In the genomic region with DNA sequence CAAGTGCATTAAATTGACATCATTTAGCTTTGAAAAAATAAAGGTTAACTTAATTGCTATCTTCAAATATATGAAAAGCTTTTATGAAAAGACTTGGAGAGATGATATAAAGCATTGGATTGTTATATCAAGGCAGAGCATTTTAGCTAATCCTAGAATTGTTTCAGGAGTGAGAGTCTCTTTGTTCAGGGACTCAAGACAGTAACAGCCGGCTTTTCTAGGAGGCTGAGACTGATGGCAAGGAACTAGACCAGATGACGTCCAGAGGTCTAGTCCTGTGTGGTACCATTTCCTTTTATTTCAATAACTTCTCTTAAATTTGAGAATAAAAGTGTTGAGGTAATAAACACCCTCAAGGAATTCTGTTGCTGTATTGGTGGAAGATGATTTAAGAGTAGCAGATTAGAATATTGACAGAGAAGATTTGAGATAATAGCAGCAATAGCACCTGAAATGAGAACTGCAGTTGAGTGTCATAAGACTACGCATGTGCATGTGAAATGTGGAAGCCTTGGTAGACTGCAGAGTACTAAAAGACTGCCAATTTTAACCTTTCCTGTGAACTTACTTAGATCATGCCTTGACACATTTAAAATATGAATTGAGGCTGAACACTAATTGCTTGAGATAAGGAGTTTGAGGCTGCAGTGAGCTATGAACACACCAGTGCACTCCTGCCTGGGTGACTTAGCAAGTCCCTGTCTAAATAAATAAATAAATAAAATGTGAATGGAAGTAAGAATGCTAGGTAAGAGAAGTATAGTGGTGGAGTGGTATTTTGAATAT, we compare ENCODE assay signal across 1 cellular context.
TF ChIP-seq lines count a peak whose summit lies in the region.

No MANE protein-coding gene starts in this region.

TF ChIP-seq in GM12878, 131 proteins besides CTCF, POLR2A, EP300 and RAD21 (continued from another document):
- TF ChIP-seq, protein P1, sequence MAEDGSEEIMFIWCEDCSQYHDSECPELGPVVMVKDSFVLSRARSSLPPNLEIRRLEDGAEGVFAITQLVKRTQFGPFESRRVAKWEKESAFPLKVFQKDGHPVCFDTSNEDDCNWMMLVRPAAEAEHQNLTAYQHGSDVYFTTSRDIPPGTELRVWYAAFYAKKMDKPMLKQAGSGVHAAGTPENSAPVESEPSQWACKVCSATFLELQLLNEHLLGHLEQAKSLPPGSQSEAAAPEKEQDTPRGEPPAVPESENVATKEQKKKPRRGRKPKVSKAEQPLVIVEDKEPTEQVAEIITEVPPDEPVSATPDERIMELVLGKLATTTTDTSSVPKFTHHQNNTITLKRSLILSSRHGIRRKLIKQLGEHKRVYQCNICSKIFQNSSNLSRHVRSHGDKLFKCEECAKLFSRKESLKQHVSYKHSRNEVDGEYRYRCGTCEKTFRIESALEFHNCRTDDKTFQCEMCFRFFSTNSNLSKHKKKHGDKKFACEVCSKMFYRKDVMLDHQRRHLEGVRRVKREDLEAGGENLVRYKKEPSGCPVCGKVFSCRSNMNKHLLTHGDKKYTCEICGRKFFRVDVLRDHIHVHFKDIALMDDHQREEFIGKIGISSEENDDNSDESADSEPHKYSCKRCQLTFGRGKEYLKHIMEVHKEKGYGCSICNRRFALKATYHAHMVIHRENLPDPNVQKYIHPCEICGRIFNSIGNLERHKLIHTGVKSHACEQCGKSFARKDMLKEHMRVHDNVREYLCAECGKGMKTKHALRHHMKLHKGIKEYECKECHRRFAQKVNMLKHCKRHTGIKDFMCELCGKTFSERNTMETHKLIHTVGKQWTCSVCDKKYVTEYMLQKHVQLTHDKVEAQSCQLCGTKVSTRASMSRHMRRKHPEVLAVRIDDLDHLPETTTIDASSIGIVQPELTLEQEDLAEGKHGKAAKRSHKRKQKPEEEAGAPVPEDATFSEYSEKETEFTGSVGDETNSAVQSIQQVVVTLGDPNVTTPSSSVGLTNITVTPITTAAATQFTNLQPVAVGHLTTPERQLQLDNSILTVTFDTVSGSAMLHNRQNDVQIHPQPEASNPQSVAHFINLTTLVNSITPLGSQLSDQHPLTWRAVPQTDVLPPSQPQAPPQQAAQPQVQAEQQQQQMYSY (CRISPR knock-in tag; IDR thresholded peaks at IDR 0.05) = no peak
- TF ChIP-seq HDAC2 (IDR thresholded peaks at IDR 0.05) = no peak
- TF ChIP-seq HDGF (IDR thresholded peaks at IDR 0.05) = no peak
- TF ChIP-seq, protein P2, sequence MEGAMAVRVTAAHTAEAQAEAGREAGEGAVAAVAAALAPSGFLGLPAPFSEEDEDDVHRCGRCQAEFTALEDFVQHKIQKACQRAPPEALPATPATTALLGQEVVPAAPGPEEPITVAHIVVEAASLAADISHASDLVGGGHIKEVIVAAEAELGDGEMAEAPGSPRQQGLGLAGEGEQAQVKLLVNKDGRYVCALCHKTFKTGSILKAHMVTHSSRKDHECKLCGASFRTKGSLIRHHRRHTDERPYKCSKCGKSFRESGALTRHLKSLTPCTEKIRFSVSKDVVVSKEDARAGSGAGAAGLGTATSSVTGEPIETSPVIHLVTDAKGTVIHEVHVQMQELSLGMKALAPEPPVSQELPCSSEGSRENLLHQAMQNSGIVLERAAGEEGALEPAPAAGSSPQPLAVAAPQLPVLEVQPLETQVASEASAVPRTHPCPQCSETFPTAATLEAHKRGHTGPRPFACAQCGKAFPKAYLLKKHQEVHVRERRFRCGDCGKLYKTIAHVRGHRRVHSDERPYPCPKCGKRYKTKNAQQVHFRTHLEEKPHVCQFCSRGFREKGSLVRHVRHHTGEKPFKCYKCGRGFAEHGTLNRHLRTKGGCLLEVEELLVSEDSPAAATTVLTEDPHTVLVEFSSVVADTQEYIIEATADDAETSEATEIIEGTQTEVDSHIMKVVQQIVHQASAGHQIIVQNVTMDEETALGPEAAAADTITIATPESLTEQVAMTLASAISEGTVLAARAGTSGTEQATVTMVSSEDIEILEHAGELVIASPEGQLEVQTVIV (IDR thresholded peaks at IDR 0.05; ENCODE audit: borderline replicate concordance, partially characterized antibody) = no peak
- TF ChIP-seq POLR2AphosphoS2 (IDR thresholded peaks at IDR 0.05; ENCODE audit: low read depth, low read length) = no peak
